Comparison of ENCODE assay signal across 1 cellular context in genomic region chr1:154607748-154608521, GRCh38.
A peak's percentile ranks its signal among the peaks of the same experiment; 100 is the strongest.
TF ChIP-seq lines count a peak whose summit lies in the region.

TSS of gene ADAR (minus strand) at chr1:154608186. CDS start at chr1:154608006, 180 bp downstream.

TF ChIP-seq in HEK293, 187 proteins besides CTCF, POLR2A, EP300 and RAD21 (continued from another document and continues in another):
- TF ChIP-seq ZNF639 (tag by site-specific recombination; IDR thresholded peaks at IDR 0.05) = no peak
- TF ChIP-seq ZNF473 (tag by site-specific recombination; IDR thresholded peaks at IDR 0.05) = no peak
- no peak for TF ChIP-seq YY2 (tag by site-specific recombination; IDR thresholded peaks at IDR 0.05)
- no peak for TF ChIP-seq ZNF560 (tag by site-specific recombination; IDR thresholded peaks at IDR 0.05; ENCODE audit: borderline replicate concordance)
- TF ChIP-seq KLF16 (tag by site-specific recombination; IDR thresholded peaks at IDR 0.05) = peak; percentile 68; the same call in 1 of the 2 replicates
- TF ChIP-seq ZNF10 (tag by site-specific recombination; IDR thresholded peaks at IDR 0.05) = no peak
- TF ChIP-seq KLF1 (tag by site-specific recombination; IDR thresholded peaks at IDR 0.05) = peak; percentile 31; the same call in 1 of the 2 replicates
- no peak for TF ChIP-seq ELK4 (IDR thresholded peaks at IDR 0.05; ENCODE audit: borderline replicate concordance, low read depth, low read length)
- TF ChIP-seq ZNF426 (tag by site-specific recombination; IDR thresholded peaks at IDR 0.05) = no peak
- no peak for TF ChIP-seq ZNF239 (tag by site-specific recombination; IDR thresholded peaks at IDR 0.05)
- TF ChIP-seq ZNF585B (tag by site-specific recombination; IDR thresholded peaks at IDR 0.05) = no peak
- TF ChIP-seq ZNF548 (tag by site-specific recombination; IDR thresholded peaks at IDR 0.05) = no peak
- TF ChIP-seq SETDB1 (IDR thresholded peaks at IDR 0.05; ENCODE audit: insufficient read length, low read length) = no peak
- no peak for TF ChIP-seq ZNF596 (tag by site-specific recombination; IDR thresholded peaks at IDR 0.05)
- TF ChIP-seq HOXC10 (CRISPR knock-in tag; IDR thresholded peaks at IDR 0.05) = no peak
- TF ChIP-seq ZNF433 (tag by site-specific recombination; IDR thresholded peaks at IDR 0.05; ENCODE audit: low read depth) = no peak
- TF ChIP-seq INSM2 (tag by site-specific recombination; IDR thresholded peaks at IDR 0.05) = no peak
- TF ChIP-seq ZNF146 (tag by site-specific recombination; IDR thresholded peaks at IDR 0.05) = no peak; the same call in 1 of the 2 replicates
- no peak for TF ChIP-seq ZNF174 (tag by site-specific recombination; IDR thresholded peaks at IDR 0.05)
- TF ChIP-seq ZNF707 (tag by site-specific recombination; IDR thresholded peaks at IDR 0.05) = no peak
- TF ChIP-seq ZNF366 (tag by site-specific recombination; conservative IDR thresholded peaks at IDR 0.05) = no peak
- TF ChIP-seq SP2 (tag by site-specific recombination; IDR thresholded peaks at IDR 0.05) = 0 out of 2 replicates have a peak, but pooled peaks have one; percentile 42
- no peak for TF ChIP-seq ZNF670 (tag by site-specific recombination; IDR thresholded peaks at IDR 0.05; ENCODE audit: low read depth)
- no peak for TF ChIP-seq ZBTB49 (tag by site-specific recombination; IDR thresholded peaks at IDR 0.05; ENCODE audit: low read depth)
- no peak for TF ChIP-seq GLIS1 (tag by site-specific recombination; IDR thresholded peaks at IDR 0.05)
- TF ChIP-seq ZNF776 (tag by site-specific recombination; IDR thresholded peaks at IDR 0.05; ENCODE audit: borderline replicate concordance) = no peak
- TF ChIP-seq ZNF600 (tag by site-specific recombination; IDR thresholded peaks at IDR 0.05) = peak; percentile 98
- TF ChIP-seq SCRT2 (tag by site-specific recombination; IDR thresholded peaks at IDR 0.05) = no peak
- TF ChIP-seq ZNF48 (tag by site-specific recombination; IDR thresholded peaks at IDR 0.05) = no peak
- TF ChIP-seq ZNF350 (tag by site-specific recombination; IDR thresholded peaks at IDR 0.05) = no peak
- no peak for TF ChIP-seq ZNF518A (tag by site-specific recombination; conservative IDR thresholded peaks at IDR 0.05; ENCODE audit: low read depth)
- TF ChIP-seq ZNF529 (tag by site-specific recombination; IDR thresholded peaks at IDR 0.05; ENCODE audit: insufficient replicate concordance) = no peak
- TF ChIP-seq ZNF561 (tag by site-specific recombination; IDR thresholded peaks at IDR 0.05; ENCODE audit: borderline replicate concordance) = peak; percentile 83
- TF ChIP-seq ZNF701 (tag by site-specific recombination; IDR thresholded peaks at IDR 0.05) = no peak
- TF ChIP-seq BCL11A (tag by site-specific recombination; IDR thresholded peaks at IDR 0.05; ENCODE audit: low read depth) = no peak
- TF ChIP-seq PRDM10 (tag by site-specific recombination; IDR thresholded peaks at IDR 0.05) = peak; percentile 51
- TF ChIP-seq ZNF623 (tag by site-specific recombination; IDR thresholded peaks at IDR 0.05) = no peak
- TF ChIP-seq ZNF24 (tag by site-specific recombination; IDR thresholded peaks at IDR 0.05) = peak; percentile 60; the same call in 1 of the 2 replicates
- 0 out of 2 replicates have a peak, but pooled peaks have one; percentile 46 for TF ChIP-seq ZNF223 (tag by site-specific recombination; IDR thresholded peaks at IDR 0.05)
- no peak; the same call in 1 of the 2 replicates for TF ChIP-seq SCRT1 (tag by site-specific recombination; IDR thresholded peaks at IDR 0.05; ENCODE audit: borderline replicate concordance)
- TF ChIP-seq ZBTB11 (tag by site-specific recombination; conservative IDR thresholded peaks at IDR 0.05; ENCODE audit: low read depth) = peak; percentile 82
- TF ChIP-seq ZNF211 (tag by site-specific recombination; IDR thresholded peaks at IDR 0.05; ENCODE audit: low read depth) = no peak
- TF ChIP-seq ZNF629 (tag by site-specific recombination; IDR thresholded peaks at IDR 0.05) = no peak; the same call in 1 of the 2 replicates
- TF ChIP-seq ZXDB (tag by site-specific recombination; IDR thresholded peaks at IDR 0.05) = peak; percentile 49
- no peak; the same call in 1 of the 2 replicates for TF ChIP-seq ZNF391 (tag by site-specific recombination; IDR thresholded peaks at IDR 0.05; ENCODE audit: borderline replicate concordance, low read depth)
- no peak for TF ChIP-seq ZBTB8A (tag by site-specific recombination; IDR thresholded peaks at IDR 0.05)
- TF ChIP-seq ZFHX2 (tag by site-specific recombination; conservative IDR thresholded peaks at IDR 0.05) = peak; percentile 91
- TF ChIP-seq BCL11B (tag by site-specific recombination; IDR thresholded peaks at IDR 0.05; ENCODE audit: low read depth) = no peak
- peak; percentile 51; the same call in 1 of the 2 replicates for TF ChIP-seq ZNF610 (tag by site-specific recombination; IDR thresholded peaks at IDR 0.05; ENCODE audit: borderline replicate concordance)
